In genomic region chr2:29117636-29118303, GRCh38 we compare ENCODE assay signal across 8 cellular contexts. TPM values are rescaled to one million over a fixed set of nuclear protein-coding genes. Genes with fewer than 3 reads are reported as not detected.
DNase-seq lines count a peak whose midpoint lies in the region; ATAC-seq and TF ChIP-seq lines count a peak whose summit lies in the region.

No MANE protein-coding gene starts in this region.

- H4K20me1 ChIP-seq in fibroblast of lung (ENCODE audit: control insufficient read depth, extremely low read depth, insufficient read depth, low read length), result no peaks in the 10 kb centered on the region

- H3K36me3 ChIP-seq in SJSA1 (peaks cover 10% of the 10 kb centered on the region), fibroblast of lung (ENCODE audit: control insufficient read depth, insufficient read depth, low read length) (no peaks in the 10 kb centered on the region), skeletal muscle satellite cell (ENCODE audit: insufficient read depth, low read length) (peaks cover 5% of the 10 kb centered on the region)

- H3K27ac ChIP-seq in SJSA1, result peak overlapping the region; percentile 92
- H3K27ac ChIP-seq in fibroblast of lung (ENCODE audit: insufficient read depth, low read length), result peak overlapping the region; percentile 40

- H3K4me1 ChIP-seq in SJSA1 (replicated peaks), result peaks cover 56% of the 10 kb centered on the region
- peaks cover 27% of the 10 kb centered on the region for H3K4me1 ChIP-seq in fibroblast of lung (ENCODE audit: control insufficient read depth, extremely low read depth, insufficient read depth, low read length)
- peaks cover 52% of the 10 kb centered on the region for H3K4me1 ChIP-seq in skeletal muscle satellite cell (ENCODE audit: control insufficient read depth, insufficient read depth, low read length)

- no peak overlapping the region for H3K9ac ChIP-seq in fibroblast of lung (ENCODE audit: insufficient read depth, low read length)
- H3K9ac ChIP-seq in skeletal muscle satellite cell (ENCODE audit: low read depth, low read length), result peak overlapping the region; percentile 88

- TF ChIP-seq CTCF in fibroblast of lung (conservative IDR thresholded peaks at IDR 0.05 in 1 of 2, IDR thresholded peaks at IDR 0.05 in 1 of 2; ENCODE audit: low read depth in 1 of 2, low read length in 2 of 2), result no peak

- H2AFZ ChIP-seq in fibroblast of lung (ENCODE audit: low read length), result no peak overlapping the region

- DNase-seq in SIG-M5 treated with dmso at 0.1 percent for 504 hours (lab: John Stamatoyannopoulos, UW; ENCODE audit: unreplicated experiment) (peak; percentile 60), SIG-M5 (lab: John Stamatoyannopoulos, UW) (no peak), SJSA1 (ENCODE audit: low read depth in 1 of 2, low spot score in 2 of 2) (peak in 1 of 2 experiments; percentile 77), fibroblast of lung (ENCODE audit: low read depth in 2 of 2) (peak; percentile 46 to 88), NCI-H2227 (lab: John Stamatoyannopoulos, UW; ENCODE audit: unreplicated experiment) (no peak)

- H3K79me2 ChIP-seq in fibroblast of lung (ENCODE audit: control insufficient read depth, insufficient read depth, low read length), result peaks cover 39% of the 10 kb centered on the region

- H3K4me2 ChIP-seq in fibroblast of lung (ENCODE audit: extremely low read depth, insufficient read depth, low read length) (peak overlapping the region; percentile 34), skeletal muscle satellite cell (ENCODE audit: low read length) (peak overlapping the region; percentile 95)

- H3K27me3 ChIP-seq in SJSA1 (replicated peaks) (no peaks in the 10 kb centered on the region), fibroblast of lung (ENCODE audit: control insufficient read depth, insufficient read depth, low read length) (no peaks in the 10 kb centered on the region), skeletal muscle satellite cell (ENCODE audit: control insufficient read depth, insufficient read depth, low read length) (no peaks in the 10 kb centered on the region)

- ATAC-seq in GM19023 (IDR thresholded peaks at IDR 0.05; ENCODE audit: unreplicated experiment), result no peak
- no peak for ATAC-seq in HG02678 (IDR thresholded peaks at IDR 0.05; ENCODE audit: unreplicated experiment)

- no peak overlapping the region for H3K4me3 ChIP-seq in SJSA1
- H3K4me3 ChIP-seq in fibroblast of lung (replicated peaks in 1 of 4; ENCODE audit: control extremely low read depth in 1 of 4, insufficient read depth in 1 of 4, low read depth in 3 of 4, low read length in 4 of 4), result peak overlapping the region in 1 of 4 experiments; percentile 4
- H3K4me3 ChIP-seq in skeletal muscle satellite cell (ENCODE audit: low read length), result peak overlapping the region; percentile 33

- no peaks in the 10 kb centered on the region for H3K9me3 ChIP-seq in SJSA1 (replicated peaks)
- no peaks in the 10 kb centered on the region for H3K9me3 ChIP-seq in fibroblast of lung (ENCODE audit: control insufficient read depth, insufficient read depth, low read depth, low read length)
- no peaks in the 10 kb centered on the region for H3K9me3 ChIP-seq in skeletal muscle satellite cell (replicated peaks; ENCODE audit: low read length)

RNA-seq across cellular contexts. Expression of gene CLIP4, which starts 2.6 kb away (rescaled TPM):
- total RNA-seq in SJSA1 (2014; rRNA removed; shearing (Covaris generic)), result 34.2 and 36.9 TPM in 2 replicates
- total RNA-seq in fibroblast of lung, result 123 and 127 TPM in 2 replicates
- polyA plus RNA-seq in fibroblast of lung, result 39.9 and 40.3 TPM in 2 replicates
- polyA plus RNA-seq in fibroblast of lung (2012), result 23.5 and 27.5 TPM in 2 replicates
- 14.3 and 25.0 TPM in 2 replicates for polyA minus RNA-seq in fibroblast of lung (ENCODE audit: low replicate concordance)
- 22.9 and 38.5 TPM in 2 replicates for total RNA-seq in skeletal muscle satellite cell (2012; rRNA removed)

RNA-seq across cellular contexts. Expression of gene PCARE, which starts 43.4 kb away (rescaled TPM):
- not detected in 2 replicates for total RNA-seq in SJSA1 (2014; rRNA removed; shearing (Covaris generic))
- total RNA-seq in fibroblast of lung, result under 0.01 TPM in 1 of 2 replicates, not detected in the other
- not detected in 2 replicates for polyA plus RNA-seq in fibroblast of lung
- not detected in 2 replicates for polyA plus RNA-seq in fibroblast of lung (2012)
- polyA minus RNA-seq in fibroblast of lung (ENCODE audit: low replicate concordance), result not detected in 2 replicates
- total RNA-seq in skeletal muscle satellite cell (2012; rRNA removed), result not detected in 2 replicates

Comparison
In these comparisons a context has a peak if more than half of its experiments do, and no peak if none do; other contexts are left out.
1. DNase-seq: peak in SIG-M5 treated with dmso at 0.1 percent for 504 hours (single experiment) and fibroblast of lung (2 of 2); none in SIG-M5 (single experiment) and NCI-H2227 (single experiment).